In genomic region chr4:22903913-22904312, GRCh38 we compare ENCODE assay signal across 34 cellular contexts.
DNase-seq lines count a peak whose midpoint lies in the region; ATAC-seq and TF ChIP-seq lines count a peak whose summit lies in the region.
"Had no signal": no experiment of that assay in that cellular context is flagged by ENCODE, and none has a peak within 500 bp of the region (broad histone marks: within the 10 kb centered on the region; RNA-seq: fewer than 3 reads in every experiment).

No MANE protein-coding gene starts in this region.

- no peaks in the 10 kb centered on the region for H3K9me2 ChIP-seq in neural cell (ENCODE audit: insufficient read depth, low read length)

- H3K9me3 ChIP-seq in neural cell (ENCODE audit: low read length) (no peaks in the 10 kb centered on the region), upper lobe of right lung (no peaks in the 10 kb centered on the region), Caco-2 (no peaks in the 10 kb centered on the region)
- H3K9me3 ChIP-seq: A549, BE2C, BLaER1 had no signal

- intact Hi-C loops in upper lobe of right lung (cut with DNase I): no loop called here
- intact Hi-C loops in Caco-2 (cut with micrococcal nuclease; ENCODE audit: unreplicated experiment): no loop called here

- no peak overlapping the region for H2AFZ ChIP-seq in neural cell (ENCODE audit: low read depth, low read length)

- BruUV-seq in Caco-2 (replicated peaks; lab: Mats Ljungman, UMichigan): no TSS peak

- CTCF ChIA-PET in Caco-2 (lab: Charles Lee): no interaction called here

- no peaks in the 10 kb centered on the region for H3K4me1 ChIP-seq in upper lobe of right lung
- no peaks in the 10 kb centered on the region for H3K4me1 ChIP-seq in Caco-2
- H3K4me1 ChIP-seq: A549, BE2C, BLaER1 had no signal

- no peaks in the 10 kb centered on the region for H3K36me3 ChIP-seq in neural cell (ENCODE audit: insufficient read depth, low read length)
- no peaks in the 10 kb centered on the region for H3K36me3 ChIP-seq in upper lobe of right lung
- no peaks in the 10 kb centered on the region for H3K36me3 ChIP-seq in Caco-2 (ENCODE audit: control insufficient read depth, insufficient read depth, low read length)
- H3K36me3 ChIP-seq: BE2C; BLaER1; BLaER1 treated with 17β-estradiol and CSF1 and Interleukin-3, amounts not matched to agents 10 nM and 100 nM had no signal

- no peak overlapping the region for H3K27ac Mint-ChIP-seq in Caco-2 (ENCODE audit: unreplicated experiment)
- H3K27ac Mint-ChIP-seq: B cell; CD14-positive monocyte; CD4-positive, alpha-beta memory T cell; CD4-positive, alpha-beta T cell; CD4-positive, CD25-positive, alpha-beta regulatory T cell; CD8-positive, alpha-beta memory T cell; CD8-positive, alpha-beta T cell had no signal

- no peaks in the 10 kb centered on the region for H4K20me1 ChIP-seq in neural cell (ENCODE audit: insufficient read depth)
- H4K20me1 ChIP-seq: BLaER1; BLaER1 treated with 17β-estradiol and CSF1 and Interleukin-3, amounts not matched to agents 10 nM and 100 nM had no signal

- peak; percentile 25 to 38 for DNase-seq in NOMO-1 (lab: John Stamatoyannopoulos, UW; ENCODE audit: unreplicated experiment in 2 of 2)
- no peak for DNase-seq in NOMO-1 treated with dmso at 0.1 percent for 144 hours (lab: John Stamatoyannopoulos, UW; ENCODE audit: unreplicated experiment)
- DNase-seq in NOMO-1 treated with DMSO at 0.1 percent for 48 hours (lab: John Stamatoyannopoulos, UW; ENCODE audit: unreplicated experiment): peak; percentile 34
- DNase-seq in putamen (ENCODE audit: low spot score): peak; percentile 5
- DNase-seq in upper lobe of right lung: no peak
- DNase-seq in AG08395 (ENCODE audit: low spot score): no peak
- no peak for DNase-seq in Caco-2
- DNase-seq: 8988T; ACHN; AML-193; BE2C; C1 segment of cervical spinal cord; Calu3; CD4-positive, alpha-beta memory T cell; CD4-positive, alpha-beta T cell; CD4-positive, CD25-positive, alpha-beta regulatory T cell; CD8-positive, alpha-beta memory T cell; CD8-positive, alpha-beta T cell; COR-L47; DMS 273 treated with DMSO at 0.1 percent for 48 hours; DMS153; DMS53; DMS79; DMS79 treated with DMSO at 0.1 percent for 48 hours; DND-41; EL had no signal

- H3K4me2 ChIP-seq in neural cell (ENCODE audit: low read length): no peak overlapping the region
- H3K4me2 ChIP-seq: A549; BLaER1; BLaER1 treated with 17β-estradiol and CSF1 and Interleukin-3, amounts not matched to agents 10 nM and 100 nM had no signal

- no peaks in the 10 kb centered on the region for H3K36me3 Mint-ChIP-seq in Caco-2 (ENCODE audit: insufficient read depth, unreplicated experiment)
- H3K36me3 Mint-ChIP-seq: CD14-positive monocyte; CD4-positive, alpha-beta memory T cell; CD4-positive, CD25-positive, alpha-beta regulatory T cell; CD8-positive, alpha-beta memory T cell; CD8-positive, alpha-beta T cell had no signal

- no peaks in the 10 kb centered on the region for H3K79me2 ChIP-seq in neural cell (replicated peaks; ENCODE audit: insufficient read depth, low read length)

- H3K9me3 Mint-ChIP-seq in Caco-2 (ENCODE audit: unreplicated experiment): no peaks in the 10 kb centered on the region
- H3K9me3 Mint-ChIP-seq: CD4-positive, alpha-beta T cell had no signal

- H3K27ac ChIP-seq in neural cell (ENCODE audit: low read length) (no peak overlapping the region), upper lobe of right lung (no peak overlapping the region)
- H3K27ac ChIP-seq: 22Rv1; A549; BLaER1; BLaER1 treated with 17β-estradiol and CSF1 and Interleukin-3, amounts not matched to agents 10 nM and 100 nM; C4-2B had no signal

- POLR2A ChIA-PET in Caco-2 (lab: Charles Lee): no interaction called here

- H3K27me3 ChIP-seq in neural cell (ENCODE audit: insufficient read depth, low read depth, low read length) (no peaks in the 10 kb centered on the region), upper lobe of right lung (no peaks in the 10 kb centered on the region), Caco-2 (replicated peaks; ENCODE audit: control insufficient read depth, insufficient read depth, low read length) (no peaks in the 10 kb centered on the region)
- H3K27me3 ChIP-seq: BE2C; BLaER1; BLaER1 treated with 17β-estradiol and CSF1 and Interleukin-3, amounts not matched to agents 10 nM and 100 nM had no signal

- H3F3A ChIP-seq in neural cell (ENCODE audit: insufficient read depth, low read length, poor library complexity, severe bottlenecking): no peaks in the 10 kb centered on the region

- ATAC-seq in upper lobe of right lung: no peak
- ATAC-seq: A549; CD8-positive, alpha-beta T cell had no signal

- H3K4me3 ChIP-seq in neural cell (ENCODE audit: low read length) (no peak overlapping the region), upper lobe of right lung (no peak overlapping the region), Caco-2 (ENCODE audit: low read depth, low read length) (no peak overlapping the region)
- H3K4me3 ChIP-seq: A549; BLaER1; BLaER1 treated with 17β-estradiol and CSF1 and Interleukin-3, amounts not matched to agents 10 nM and 100 nM had no signal

- TF ChIP-seq RAD21 in neural cell (conservative IDR thresholded peaks at IDR 0.05): no peak

- no peak overlapping the region for H3K4me3 Mint-ChIP-seq in Caco-2 (ENCODE audit: unreplicated experiment)
- H3K4me3 Mint-ChIP-seq: B cell; CD14-positive monocyte; CD4-positive, alpha-beta memory T cell; CD4-positive, alpha-beta T cell; CD4-positive, CD25-positive, alpha-beta regulatory T cell; CD8-positive, alpha-beta memory T cell; CD8-positive, alpha-beta T cell had no signal

- peak; percentile 59 for TF ChIP-seq EP300 in neural cell (conservative IDR thresholded peaks at IDR 0.05; ENCODE audit: poor library complexity, severe bottlenecking)

- H3K4me1 Mint-ChIP-seq in Caco-2 (ENCODE audit: low read depth, unreplicated experiment): no peaks in the 10 kb centered on the region
- H3K4me1 Mint-ChIP-seq: B cell; CD14-positive monocyte; CD4-positive, alpha-beta memory T cell; CD4-positive, CD25-positive, alpha-beta regulatory T cell; CD8-positive, alpha-beta memory T cell had no signal

- TF ChIP-seq CTCF in neural cell (IDR thresholded peaks at IDR 0.05; ENCODE audit: poor library complexity, severe bottlenecking) (no peak), upper lobe of right lung (IDR thresholded peaks at IDR 0.05) (no peak), Caco-2 (IDR thresholded peaks at IDR 0.05; ENCODE audit: insufficient read depth in 1 of 2, low read depth in 1 of 2, low read length in 1 of 2, severe bottlenecking in 1 of 2, unreplicated experiment in 1 of 2) (no peak)

- no peak overlapping the region for H3K9ac ChIP-seq in neural cell (ENCODE audit: low read length)
- H3K9ac ChIP-seq: BLaER1; BLaER1 treated with 17β-estradiol and CSF1 and Interleukin-3, amounts not matched to agents 10 nM and 100 nM had no signal

- H3K27me3 Mint-ChIP-seq in Caco-2 (ENCODE audit: insufficient read depth, unreplicated experiment): no peaks in the 10 kb centered on the region
- H3K27me3 Mint-ChIP-seq: B cell; CD4-positive, alpha-beta memory T cell; CD4-positive, alpha-beta T cell; CD4-positive, CD25-positive, alpha-beta regulatory T cell; CD8-positive, alpha-beta memory T cell had no signal

TF ChIP-seq in neural cell, 6 proteins besides CTCF, POLR2A, EP300 and RAD21:
- no peak for TF ChIP-seq REST (IDR thresholded peaks at IDR 0.05; ENCODE audit: borderline replicate concordance)
- peak; percentile 31 for TF ChIP-seq POLR2AphosphoS5 (IDR thresholded peaks at IDR 0.05)

Comparison
In these comparisons a context has a peak if more than half of its experiments do, and no peak if none do; other contexts are left out.
1. DNase-seq: peak in NOMO-1 (2 of 2), NOMO-1 treated with DMSO at 0.1 percent for 48 hours (single experiment) and putamen (single experiment); none in NOMO-1 treated with dmso at 0.1 percent for 144 hours (single experiment), upper lobe of right lung (single experiment), AG08395 (single experiment) and Caco-2 (0 of 2).